Comparison of ENCODE assay signal across 12 cellular contexts in the genomic region with DNA sequence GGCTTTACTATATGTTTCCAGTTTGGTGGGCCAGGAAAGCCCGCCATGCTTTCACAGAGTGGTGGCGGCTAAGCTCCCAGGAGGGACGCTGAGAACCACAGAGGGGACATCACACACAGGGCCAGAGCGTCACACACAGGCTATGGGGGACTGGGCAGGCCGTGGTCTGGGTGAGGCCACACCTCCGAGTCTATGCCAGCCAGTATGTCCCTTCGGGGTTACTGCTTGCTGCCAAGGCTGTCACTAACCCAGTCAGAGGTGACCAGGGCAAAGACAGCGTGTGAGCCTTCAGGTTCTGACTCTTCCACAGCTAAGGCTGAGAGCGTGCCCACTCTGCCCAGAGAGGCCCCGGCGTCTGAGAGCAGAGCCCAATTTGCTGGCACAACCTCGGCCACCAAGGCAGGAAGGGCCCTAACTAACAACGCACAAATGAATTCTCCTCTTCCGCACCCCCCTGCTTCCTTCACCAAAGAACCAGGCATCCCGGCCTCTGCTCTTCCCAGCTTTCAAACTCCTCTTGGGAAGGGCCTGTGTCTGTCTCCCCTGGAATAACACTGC. TPM values are rescaled to one million over a fixed set of nuclear protein-coding genes. Genes with fewer than 3 reads are reported as not detected.
DNase-seq lines count a peak whose midpoint lies in the region; ATAC-seq and TF ChIP-seq lines count a peak whose summit lies in the region.
"Had no signal": no experiment of that assay in that cellular context is flagged by ENCODE, and none has a peak within 500 bp of the region (broad histone marks: within the 10 kb centered on the region; RNA-seq: fewer than 3 reads in every experiment).

No MANE protein-coding gene starts in this region.

- CTCF ChIA-PET in activated naive CD4-positive, alpha-beta T cell treated with anti-CD3 and anti-CD28 coated beads, Interleukin-2, amount 10 ng/mL, durations not matched to agents 7 days and 5 days (lab: Charles Lee), result no interaction called here
- CTCF ChIA-PET in activated naive CD4-positive, alpha-beta T cell treated with anti-CD3 and anti-CD28 coated beads for 36 hours (lab: Charles Lee), result no interaction called here

- H2AK5ac ChIP-seq in mesenchymal stem cell (ENCODE audit: low read length, severe bottlenecking), result no peak overlapping the region

- no peak overlapping the region for H3K23ac ChIP-seq in mesenchymal stem cell (ENCODE audit: low read length in 2 of 2)

- DNase-seq in activated naive CD4-positive, alpha-beta T cell treated with anti-CD3 and anti-CD28 coated beads, Interleukin-2, amount 10 ng/mL, durations not matched to agents 7 days and 5 days, result no peak
- no peak for DNase-seq in activated naive CD4-positive, alpha-beta T cell treated with anti-CD3 and anti-CD28 coated beads for 36 hours
- DNase-seq in activated naive CD8-positive, alpha-beta T cell treated with anti-CD3 and anti-CD28 coated beads, Interleukin-2, amount 50 U/mL, for 24 hours, result no peak
- DNase-seq in mesenchymal stem cell (no peak), tibial artery (no peak), substantia nigra (lab: John Stamatoyannopoulos, UW) (no peak)
- DNase-seq in activated CD8-positive, alpha-beta memory T cell treated with anti-CD3 and anti-CD28 coated beads, Interleukin-2, amount 50 U/mL, for 4 hours, result no peak
- DNase-seq: Caco-2, HCEC 1CT had no signal

- peak overlapping the region; percentile 57 for H2BK15ac ChIP-seq in mesenchymal stem cell (ENCODE audit: low read depth, poor library complexity, severe bottlenecking)

- H3K27ac ChIP-seq in mesenchymal stem cell (ENCODE audit: low read length, poor library complexity, severe bottlenecking) (no peak overlapping the region), tibial artery (peak overlapping the region; percentile 75 to 76), substantia nigra (ENCODE audit: low read depth, low read length, poor library complexity, severe bottlenecking) (no peak overlapping the region)

- H3K9me3 ChIP-seq in mesenchymal stem cell (ENCODE audit: control insufficient read depth, low read length), result no peaks in the 10 kb centered on the region
- no peaks in the 10 kb centered on the region for H3K9me3 ChIP-seq in tibial artery
- H3K9me3 ChIP-seq: Caco-2 had no signal

- no peak overlapping the region for H2BK120ac ChIP-seq in mesenchymal stem cell (ENCODE audit: low read depth, low read length)

- intact Hi-C loops in activated naive CD4-positive, alpha-beta T cell treated with anti-CD3 and anti-CD28 coated beads for 36 hours (cut with micrococcal nuclease), result no loop called here
- intact Hi-C loops in tibial artery (cut with DNase I; ENCODE audit: low total_unique reads), result loop anchor here (10.0 kb wide), 2 partner anchors 168 to 198 kb away; no protein-coding TSS in a partner anchor

- no peak overlapping the region for H4K91ac ChIP-seq in mesenchymal stem cell (ENCODE audit: low read length)

- no peak overlapping the region for H2BK5ac ChIP-seq in mesenchymal stem cell (ENCODE audit: low read depth, low read length, poor library complexity, severe bottlenecking)

- no peak overlapping the region for H2BK12ac ChIP-seq in mesenchymal stem cell (ENCODE audit: low read length in 2 of 2)

- peaks cover 35% of the 10 kb centered on the region for H3K36me3 Mint-ChIP-seq in activated naive CD4-positive, alpha-beta T cell treated with anti-CD3 and anti-CD28 coated beads, Interleukin-2, amount 10 ng/mL, durations not matched to agents 7 days and 5 days
- H3K36me3 Mint-ChIP-seq in activated naive CD4-positive, alpha-beta T cell treated with anti-CD3 and anti-CD28 coated beads for 36 hours (ENCODE audit: low read depth), result peaks cover 16% of the 10 kb centered on the region
- H3K36me3 Mint-ChIP-seq in activated naive CD8-positive, alpha-beta T cell treated with anti-CD3 and anti-CD28 coated beads, Interleukin-2, amount 50 U/mL, for 24 hours (ENCODE audit: low read depth), result peaks cover 26% of the 10 kb centered on the region

- peaks cover 30% of the 10 kb centered on the region for H3K4me1 Mint-ChIP-seq in activated naive CD4-positive, alpha-beta T cell treated with anti-CD3 and anti-CD28 coated beads, Interleukin-2, amount 10 ng/mL, durations not matched to agents 7 days and 5 days
- H3K4me1 Mint-ChIP-seq in activated naive CD4-positive, alpha-beta T cell treated with anti-CD3 and anti-CD28 coated beads for 36 hours (ENCODE audit: low read depth), result peaks cover 27% of the 10 kb centered on the region
- peaks cover 21% of the 10 kb centered on the region for H3K4me1 Mint-ChIP-seq in activated naive CD8-positive, alpha-beta T cell treated with anti-CD3 and anti-CD28 coated beads, Interleukin-2, amount 50 U/mL, for 24 hours

- no peak overlapping the region for H3K18ac ChIP-seq in mesenchymal stem cell (ENCODE audit: low read depth in 1 of 2, low read length in 2 of 2)

- peaks cover 17 to 20% of the 10 kb centered on the region in 2 experiments for H3K36me3 ChIP-seq in mesenchymal stem cell (ENCODE audit: control insufficient read depth in 1 of 2, insufficient read depth in 2 of 2, low read depth in 1 of 2, low read length in 2 of 2)
- H3K36me3 ChIP-seq in tibial artery, result peaks cover 0 to 11% (median 0%) of the 10 kb centered on the region in 3 donors

- H2AFZ ChIP-seq in mesenchymal stem cell (ENCODE audit: low read depth, low read length), result no peak overlapping the region

- H3K4me3 Mint-ChIP-seq in activated naive CD4-positive, alpha-beta T cell treated with anti-CD3 and anti-CD28 coated beads, Interleukin-2, amount 10 ng/mL, durations not matched to agents 7 days and 5 days, result peak overlapping the region; percentile 18
- H3K4me3 Mint-ChIP-seq in activated naive CD4-positive, alpha-beta T cell treated with anti-CD3 and anti-CD28 coated beads for 36 hours, result no peak overlapping the region
- H3K4me3 Mint-ChIP-seq in activated naive CD8-positive, alpha-beta T cell treated with anti-CD3 and anti-CD28 coated beads, Interleukin-2, amount 50 U/mL, for 24 hours, result peak overlapping the region; percentile 87
- H3K4me3 Mint-ChIP-seq: T-helper 2 cell treated with Interferon-gamma antibody and Interleukin-4, amounts not matched to agents 5 μg/mL and 100 μg/mL, for 36 hours had no signal

- no peaks in the 10 kb centered on the region for H3K9me3 Mint-ChIP-seq in activated naive CD4-positive, alpha-beta T cell treated with anti-CD3 and anti-CD28 coated beads, Interleukin-2, amount 10 ng/mL, durations not matched to agents 7 days and 5 days
- H3K9me3 Mint-ChIP-seq in activated naive CD4-positive, alpha-beta T cell treated with anti-CD3 and anti-CD28 coated beads for 36 hours, result no peaks in the 10 kb centered on the region
- H3K9me3 Mint-ChIP-seq in activated naive CD8-positive, alpha-beta T cell treated with anti-CD3 and anti-CD28 coated beads, Interleukin-2, amount 50 U/mL, for 24 hours, result no peaks in the 10 kb centered on the region
- H3K9me3 Mint-ChIP-seq: T-helper 2 cell treated with Interferon-gamma antibody and Interleukin-4, amounts not matched to agents 5 μg/mL and 100 μg/mL, for 36 hours had no signal

- H3K4me3 ChIP-seq in mesenchymal stem cell (ENCODE audit: insufficient read depth in 1 of 2, low read depth in 1 of 2, low read length in 2 of 2), result no peak overlapping the region
- no peak overlapping the region for H3K4me3 ChIP-seq in tibial artery
- H3K4me3 ChIP-seq: skin epidermis had no signal

- no peak overlapping the region for H4K8ac ChIP-seq in mesenchymal stem cell (ENCODE audit: low read length)

- no peaks in the 10 kb centered on the region for H3K27me3 Mint-ChIP-seq in activated naive CD4-positive, alpha-beta T cell treated with anti-CD3 and anti-CD28 coated beads, Interleukin-2, amount 10 ng/mL, durations not matched to agents 7 days and 5 days
- H3K27me3 Mint-ChIP-seq in activated naive CD4-positive, alpha-beta T cell treated with anti-CD3 and anti-CD28 coated beads for 36 hours (ENCODE audit: low read depth), result no peaks in the 10 kb centered on the region
- H3K27me3 Mint-ChIP-seq in activated naive CD8-positive, alpha-beta T cell treated with anti-CD3 and anti-CD28 coated beads, Interleukin-2, amount 50 U/mL, for 24 hours, result no peaks in the 10 kb centered on the region

- WGBS in mesenchymal stem cell, result 93% methylated on average over 15 of the region's 15 CpGs

- no peaks in the 10 kb centered on the region for H3K27me3 ChIP-seq in mesenchymal stem cell (ENCODE audit: control insufficient read depth in 1 of 2, insufficient read depth in 1 of 2, low read length in 2 of 2)
- no peaks in the 10 kb centered on the region for H3K27me3 ChIP-seq in tibial artery

- no peak for ATAC-seq in activated naive CD8-positive, alpha-beta T cell treated with anti-CD3 and anti-CD28 coated beads, Interleukin-2, amount 50 U/mL, for 24 hours
- no peak for ATAC-seq in GM21360 (IDR thresholded peaks at IDR 0.05; ENCODE audit: unreplicated experiment)

- no peak for TF ChIP-seq CTCF in tibial artery (IDR thresholded peaks at IDR 0.05)

- H3K79me1 ChIP-seq in mesenchymal stem cell (replicated peaks; ENCODE audit: low read length, poor library complexity, severe bottlenecking), result no peaks in the 10 kb centered on the region

- no peak overlapping the region for H3K14ac ChIP-seq in mesenchymal stem cell (ENCODE audit: low read length in 2 of 2)

- H3K4me2 ChIP-seq in mesenchymal stem cell (ENCODE audit: low read length, poor library complexity, severe bottlenecking), result no peak overlapping the region

- peak overlapping the region; percentile 14 for H3K27ac Mint-ChIP-seq in activated naive CD4-positive, alpha-beta T cell treated with anti-CD3 and anti-CD28 coated beads, Interleukin-2, amount 10 ng/mL, durations not matched to agents 7 days and 5 days
- no peak overlapping the region for H3K27ac Mint-ChIP-seq in activated naive CD4-positive, alpha-beta T cell treated with anti-CD3 and anti-CD28 coated beads for 36 hours
- H3K27ac Mint-ChIP-seq in activated naive CD8-positive, alpha-beta T cell treated with anti-CD3 and anti-CD28 coated beads, Interleukin-2, amount 50 U/mL, for 24 hours, result peak overlapping the region; percentile 96

- H3K4me1 ChIP-seq in mesenchymal stem cell (ENCODE audit: control insufficient read depth, insufficient read depth, low read depth, low read length) (peaks cover 9% of the 10 kb centered on the region), tibial artery (peaks cover 6 to 44% (median 39%) of the 10 kb centered on the region in 4 donors)

- no peak overlapping the region for H3K9ac ChIP-seq in mesenchymal stem cell (ENCODE audit: low read length)

- no peak overlapping the region for H3K4ac ChIP-seq in mesenchymal stem cell (ENCODE audit: low read depth in 1 of 2, low read length in 2 of 2)

RNA-seq across cellular contexts. Expression of a gene that starts 2.9 kb away (rescaled TPM):
- total RNA-seq in activated naive CD4-positive, alpha-beta T cell treated with anti-CD3 and anti-CD28 coated beads for 36 hours, result 1 to 10 TPM; 5.3 to 5.4 TPM
- polyA plus RNA-seq in mesenchymal stem cell (2013, experiment 1 of 2), result 0.11 TPM
- polyA plus RNA-seq in mesenchymal stem cell (2013, experiment 2 of 2), result 0.05 TPM

RNA-seq across cellular contexts. Expression of a gene that starts 33.7 kb away (rescaled TPM):
- 10 to 100 TPM; 17.5 to 18.4 TPM for total RNA-seq in activated naive CD4-positive, alpha-beta T cell treated with anti-CD3 and anti-CD28 coated beads for 36 hours
- 29.8 TPM for polyA plus RNA-seq in mesenchymal stem cell (2013, experiment 1 of 2)
- polyA plus RNA-seq in mesenchymal stem cell (2013, experiment 2 of 2), result 28.1 TPM

Comparison
In these comparisons a context has a peak if more than half of its experiments do, and no peak if none do; other contexts are left out.
1. H3K27ac ChIP-seq: peak in tibial artery (2 of 2); none in mesenchymal stem cell (single experiment) and substantia nigra (single experiment).